Comparison of ENCODE assay signal across 1 cellular context in the genomic region with DNA sequence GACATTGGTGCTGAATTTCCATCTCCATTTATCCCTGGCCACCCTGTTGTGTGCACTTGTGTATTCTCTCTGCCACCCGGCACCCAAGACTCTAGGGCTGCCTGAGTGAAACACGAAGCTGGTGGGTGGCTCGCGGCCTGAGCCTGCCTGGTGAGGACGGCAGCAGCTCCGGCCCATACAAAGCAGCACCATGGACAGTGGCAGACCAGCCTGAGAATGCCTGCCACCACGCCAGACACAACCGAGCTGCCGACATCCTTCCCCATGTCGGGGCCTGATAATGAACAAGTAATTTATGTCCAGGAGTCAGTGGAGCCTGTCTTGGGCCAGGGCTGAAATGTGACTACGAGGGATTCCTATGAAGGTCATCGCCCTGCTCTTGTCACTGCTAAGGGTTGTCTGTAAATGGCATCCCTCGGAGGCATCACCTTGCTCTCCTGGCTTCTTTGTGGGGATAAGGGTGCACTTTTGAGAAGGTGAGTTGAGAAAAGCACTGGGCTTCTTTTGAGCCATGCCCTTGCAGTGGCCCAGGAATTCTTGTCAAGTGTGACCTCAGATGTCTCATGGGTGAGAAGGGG.
TF ChIP-seq lines count a peak whose summit lies in the region.

No MANE protein-coding gene starts in this region.

TF ChIP-seq in HepG2, 621 proteins besides CTCF, POLR2A, EP300 and RAD21 (continued from another document and continues in another):
- TF ChIP-seq, protein P1, sequence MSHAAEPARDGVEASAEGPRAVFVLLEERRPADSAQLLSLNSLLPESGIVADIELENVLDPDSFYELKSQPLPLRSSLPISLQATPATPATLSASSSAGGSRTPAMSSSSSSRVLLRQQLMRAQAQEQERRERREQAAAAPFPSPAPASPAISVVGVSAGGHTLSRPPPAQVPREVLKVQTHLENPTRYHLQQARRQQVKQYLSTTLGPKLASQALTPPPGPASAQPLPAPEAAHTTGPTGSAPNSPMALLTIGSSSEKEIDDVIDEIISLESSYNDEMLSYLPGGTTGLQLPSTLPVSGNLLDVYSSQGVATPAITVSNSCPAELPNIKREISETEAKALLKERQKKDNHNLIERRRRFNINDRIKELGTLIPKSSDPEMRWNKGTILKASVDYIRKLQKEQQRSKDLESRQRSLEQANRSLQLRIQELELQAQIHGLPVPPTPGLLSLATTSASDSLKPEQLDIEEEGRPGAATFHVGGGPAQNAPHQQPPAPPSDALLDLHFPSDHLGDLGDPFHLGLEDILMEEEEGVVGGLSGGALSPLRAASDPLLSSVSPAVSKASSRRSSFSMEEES (CRISPR knock-in tag; IDR thresholded peaks at IDR 0.05), result peak; percentile 70
- peak; percentile 78 for TF ChIP-seq ZNF605 (CRISPR knock-in tag; IDR thresholded peaks at IDR 0.05)
- TF ChIP-seq, protein P2, sequence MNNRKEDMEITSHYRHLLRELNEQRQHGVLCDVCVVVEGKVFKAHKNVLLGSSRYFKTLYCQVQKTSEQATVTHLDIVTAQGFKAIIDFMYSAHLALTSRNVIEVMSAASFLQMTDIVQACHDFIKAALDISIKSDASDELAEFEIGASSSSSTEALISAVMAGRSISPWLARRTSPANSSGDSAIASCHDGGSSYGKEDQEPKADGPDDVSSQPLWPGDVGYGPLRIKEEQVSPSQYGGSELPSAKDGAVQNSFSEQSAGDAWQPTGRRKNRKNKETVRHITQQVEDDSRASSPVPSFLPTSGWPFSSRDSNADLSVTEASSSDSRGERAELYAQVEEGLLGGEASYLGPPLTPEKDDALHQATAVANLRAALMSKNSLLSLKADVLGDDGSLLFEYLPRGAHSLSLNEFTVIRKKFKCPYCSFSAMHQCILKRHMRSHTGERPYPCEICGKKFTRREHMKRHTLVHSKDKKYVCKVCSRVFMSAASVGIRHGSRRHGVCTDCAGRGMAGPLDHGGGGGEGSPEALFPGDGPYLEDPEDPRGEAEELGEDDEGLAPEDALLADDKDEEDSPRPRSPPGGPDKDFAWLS (CRISPR knock-in tag; IDR thresholded peaks at IDR 0.05; ENCODE audit: borderline replicate concordance), result no peak
- peak; percentile 27; the same call in 1 of the 2 replicates for TF ChIP-seq ZNF891 (CRISPR knock-in tag; IDR thresholded peaks at IDR 0.05)
- TF ChIP-seq, protein P3, sequence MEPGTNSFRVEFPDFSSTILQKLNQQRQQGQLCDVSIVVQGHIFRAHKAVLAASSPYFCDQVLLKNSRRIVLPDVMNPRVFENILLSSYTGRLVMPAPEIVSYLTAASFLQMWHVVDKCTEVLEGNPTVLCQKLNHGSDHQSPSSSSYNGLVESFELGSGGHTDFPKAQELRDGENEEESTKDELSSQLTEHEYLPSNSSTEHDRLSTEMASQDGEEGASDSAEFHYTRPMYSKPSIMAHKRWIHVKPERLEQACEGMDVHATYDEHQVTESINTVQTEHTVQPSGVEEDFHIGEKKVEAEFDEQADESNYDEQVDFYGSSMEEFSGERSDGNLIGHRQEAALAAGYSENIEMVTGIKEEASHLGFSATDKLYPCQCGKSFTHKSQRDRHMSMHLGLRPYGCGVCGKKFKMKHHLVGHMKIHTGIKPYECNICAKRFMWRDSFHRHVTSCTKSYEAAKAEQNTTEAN (CRISPR knock-in tag; conservative IDR thresholded peaks at IDR 0.05), result peak; percentile 72; the same call in 1 of the 2 replicates
- TF ChIP-seq, protein P4, sequence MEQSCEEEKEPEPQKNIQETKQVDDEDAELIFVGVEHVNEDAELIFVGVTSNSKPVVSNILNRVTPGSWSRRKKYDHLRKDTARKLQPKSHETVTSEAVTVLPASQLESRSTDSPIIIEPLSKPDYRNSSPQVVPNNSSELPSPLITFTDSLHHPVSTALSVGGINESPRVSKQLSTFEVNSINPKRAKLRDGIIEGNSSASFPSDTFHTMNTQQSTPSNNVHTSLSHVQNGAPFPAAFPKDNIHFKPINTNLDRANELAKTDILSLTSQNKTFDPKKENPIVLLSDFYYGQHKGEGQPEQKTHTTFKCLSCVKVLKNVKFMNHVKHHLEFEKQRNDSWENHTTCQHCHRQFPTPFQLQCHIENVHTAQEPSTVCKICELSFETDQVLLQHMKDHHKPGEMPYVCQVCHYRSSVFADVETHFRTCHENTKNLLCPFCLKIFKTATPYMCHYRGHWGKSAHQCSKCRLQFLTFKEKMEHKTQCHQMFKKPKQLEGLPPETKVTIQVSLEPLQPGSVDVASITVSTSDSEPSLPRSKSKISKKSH (CRISPR knock-in tag; IDR thresholded peaks at IDR 0.05; ENCODE audit: borderline replicate concordance), result no peak; the same call in 1 of the 2 replicates
- TF ChIP-seq, protein P5, sequence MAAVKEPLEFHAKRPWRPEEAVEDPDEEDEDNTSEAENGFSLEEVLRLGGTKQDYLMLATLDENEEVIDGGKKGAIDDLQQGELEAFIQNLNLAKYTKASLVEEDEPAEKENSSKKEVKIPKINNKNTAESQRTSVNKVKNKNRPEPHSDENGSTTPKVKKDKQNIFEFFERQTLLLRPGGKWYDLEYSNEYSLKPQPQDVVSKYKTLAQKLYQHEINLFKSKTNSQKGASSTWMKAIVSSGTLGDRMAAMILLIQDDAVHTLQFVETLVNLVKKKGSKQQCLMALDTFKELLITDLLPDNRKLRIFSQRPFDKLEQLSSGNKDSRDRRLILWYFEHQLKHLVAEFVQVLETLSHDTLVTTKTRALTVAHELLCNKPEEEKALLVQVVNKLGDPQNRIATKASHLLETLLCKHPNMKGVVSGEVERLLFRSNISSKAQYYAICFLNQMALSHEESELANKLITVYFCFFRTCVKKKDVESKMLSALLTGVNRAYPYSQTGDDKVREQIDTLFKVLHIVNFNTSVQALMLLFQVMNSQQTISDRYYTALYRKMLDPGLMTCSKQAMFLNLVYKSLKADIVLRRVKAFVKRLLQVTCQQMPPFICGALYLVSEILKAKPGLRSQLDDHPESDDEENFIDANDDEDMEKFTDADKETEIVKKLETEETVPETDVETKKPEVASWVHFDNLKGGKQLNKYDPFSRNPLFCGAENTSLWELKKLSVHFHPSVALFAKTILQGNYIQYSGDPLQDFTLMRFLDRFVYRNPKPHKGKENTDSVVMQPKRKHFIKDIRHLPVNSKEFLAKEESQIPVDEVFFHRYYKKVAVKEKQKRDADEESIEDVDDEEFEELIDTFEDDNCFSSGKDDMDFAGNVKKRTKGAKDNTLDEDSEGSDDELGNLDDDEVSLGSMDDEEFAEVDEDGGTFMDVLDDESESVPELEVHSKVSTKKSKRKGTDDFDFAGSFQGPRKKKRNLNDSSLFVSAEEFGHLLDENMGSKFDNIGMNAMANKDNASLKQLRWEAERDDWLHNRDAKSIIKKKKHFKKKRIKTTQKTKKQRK (IDR thresholded peaks at IDR 0.05; ENCODE audit: low read length), result no peak
- TF ChIP-seq HMG20A (CRISPR knock-in tag; IDR thresholded peaks at IDR 0.05; ENCODE audit: borderline replicate concordance), result no peak
- 0 out of 2 replicates have a peak, but pooled peaks have one; percentile 88 for TF ChIP-seq STAT5B (CRISPR knock-in tag; IDR thresholded peaks at IDR 0.05)
- TF ChIP-seq, protein P6, sequence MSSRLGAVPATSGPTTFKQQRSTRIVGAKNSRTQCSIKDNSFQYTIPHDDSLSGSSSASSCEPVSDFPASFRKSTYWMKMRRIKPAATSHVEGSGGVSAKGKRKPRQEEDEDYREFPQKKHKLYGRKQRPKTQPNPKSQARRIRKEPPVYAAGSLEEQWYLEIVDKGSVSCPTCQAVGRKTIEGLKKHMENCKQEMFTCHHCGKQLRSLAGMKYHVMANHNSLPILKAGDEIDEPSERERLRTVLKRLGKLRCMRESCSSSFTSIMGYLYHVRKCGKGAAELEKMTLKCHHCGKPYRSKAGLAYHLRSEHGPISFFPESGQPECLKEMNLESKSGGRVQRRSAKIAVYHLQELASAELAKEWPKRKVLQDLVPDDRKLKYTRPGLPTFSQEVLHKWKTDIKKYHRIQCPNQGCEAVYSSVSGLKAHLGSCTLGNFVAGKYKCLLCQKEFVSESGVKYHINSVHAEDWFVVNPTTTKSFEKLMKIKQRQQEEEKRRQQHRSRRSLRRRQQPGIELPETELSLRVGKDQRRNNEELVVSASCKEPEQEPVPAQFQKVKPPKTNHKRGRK (CRISPR knock-in tag; IDR thresholded peaks at IDR 0.05), result no peak
- TF ChIP-seq NR2F2 (IDR thresholded peaks at IDR 0.05; ENCODE audit: borderline replicate concordance, low read depth), result no peak
- TF ChIP-seq, protein P7, sequence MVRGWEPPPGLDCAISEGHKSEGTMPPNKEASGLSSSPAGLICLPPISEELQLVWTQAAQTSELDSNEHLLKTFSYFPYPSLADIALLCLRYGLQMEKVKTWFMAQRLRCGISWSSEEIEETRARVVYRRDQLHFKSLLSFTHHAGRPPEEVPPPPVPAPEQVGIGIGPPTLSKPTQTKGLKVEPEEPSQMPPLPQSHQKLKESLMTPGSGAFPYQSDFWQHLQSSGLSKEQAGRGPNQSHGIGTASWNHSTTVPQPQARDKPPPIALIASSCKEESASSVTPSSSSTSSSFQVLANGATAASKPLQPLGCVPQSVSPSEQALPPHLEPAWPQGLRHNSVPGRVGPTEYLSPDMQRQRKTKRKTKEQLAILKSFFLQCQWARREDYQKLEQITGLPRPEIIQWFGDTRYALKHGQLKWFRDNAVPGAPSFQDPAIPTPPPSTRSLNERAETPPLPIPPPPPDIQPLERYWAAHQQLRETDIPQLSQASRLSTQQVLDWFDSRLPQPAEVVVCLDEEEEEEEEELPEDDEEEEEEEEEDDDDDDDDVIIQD (CRISPR knock-in tag; IDR thresholded peaks at IDR 0.05; ENCODE audit: low read depth), result no peak
- TF ChIP-seq SALL1 (CRISPR knock-in tag; IDR thresholded peaks at IDR 0.05), result peak; percentile 85
- TF ChIP-seq ZNF564 (CRISPR knock-in tag; IDR thresholded peaks at IDR 0.05), result 0 out of 2 replicates have a peak, but pooled peaks have one; percentile 55
- TF ChIP-seq RARG (CRISPR knock-in tag; IDR thresholded peaks at IDR 0.05; ENCODE audit: low read depth), result no peak
- TF ChIP-seq XRCC5 (optimal IDR thresholded peaks at IDR 0.05; ENCODE audit: low read length), result peak; percentile 61
- TF ChIP-seq CENPX (CRISPR knock-in tag; IDR thresholded peaks at IDR 0.05), result no peak
- TF ChIP-seq NKX3-1 (CRISPR knock-in tag; IDR thresholded peaks at IDR 0.05), result peak; percentile 79
- TF ChIP-seq, protein P8, sequence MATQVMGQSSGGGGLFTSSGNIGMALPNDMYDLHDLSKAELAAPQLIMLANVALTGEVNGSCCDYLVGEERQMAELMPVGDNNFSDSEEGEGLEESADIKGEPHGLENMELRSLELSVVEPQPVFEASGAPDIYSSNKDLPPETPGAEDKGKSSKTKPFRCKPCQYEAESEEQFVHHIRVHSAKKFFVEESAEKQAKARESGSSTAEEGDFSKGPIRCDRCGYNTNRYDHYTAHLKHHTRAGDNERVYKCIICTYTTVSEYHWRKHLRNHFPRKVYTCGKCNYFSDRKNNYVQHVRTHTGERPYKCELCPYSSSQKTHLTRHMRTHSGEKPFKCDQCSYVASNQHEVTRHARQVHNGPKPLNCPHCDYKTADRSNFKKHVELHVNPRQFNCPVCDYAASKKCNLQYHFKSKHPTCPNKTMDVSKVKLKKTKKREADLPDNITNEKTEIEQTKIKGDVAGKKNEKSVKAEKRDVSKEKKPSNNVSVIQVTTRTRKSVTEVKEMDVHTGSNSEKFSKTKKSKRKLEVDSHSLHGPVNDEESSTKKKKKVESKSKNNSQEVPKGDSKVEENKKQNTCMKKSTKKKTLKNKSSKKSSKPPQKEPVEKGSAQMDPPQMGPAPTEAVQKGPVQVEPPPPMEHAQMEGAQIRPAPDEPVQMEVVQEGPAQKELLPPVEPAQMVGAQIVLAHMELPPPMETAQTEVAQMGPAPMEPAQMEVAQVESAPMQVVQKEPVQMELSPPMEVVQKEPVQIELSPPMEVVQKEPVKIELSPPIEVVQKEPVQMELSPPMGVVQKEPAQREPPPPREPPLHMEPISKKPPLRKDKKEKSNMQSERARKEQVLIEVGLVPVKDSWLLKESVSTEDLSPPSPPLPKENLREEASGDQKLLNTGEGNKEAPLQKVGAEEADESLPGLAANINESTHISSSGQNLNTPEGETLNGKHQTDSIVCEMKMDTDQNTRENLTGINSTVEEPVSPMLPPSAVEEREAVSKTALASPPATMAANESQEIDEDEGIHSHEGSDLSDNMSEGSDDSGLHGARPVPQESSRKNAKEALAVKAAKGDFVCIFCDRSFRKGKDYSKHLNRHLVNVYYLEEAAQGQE (IDR thresholded peaks at IDR 0.05; ENCODE audit: borderline replicate concordance in 1 of 2, low read depth in 1 of 2, low read length in 2 of 2), result peak; percentile 96 to 98
- TF ChIP-seq, protein P9, sequence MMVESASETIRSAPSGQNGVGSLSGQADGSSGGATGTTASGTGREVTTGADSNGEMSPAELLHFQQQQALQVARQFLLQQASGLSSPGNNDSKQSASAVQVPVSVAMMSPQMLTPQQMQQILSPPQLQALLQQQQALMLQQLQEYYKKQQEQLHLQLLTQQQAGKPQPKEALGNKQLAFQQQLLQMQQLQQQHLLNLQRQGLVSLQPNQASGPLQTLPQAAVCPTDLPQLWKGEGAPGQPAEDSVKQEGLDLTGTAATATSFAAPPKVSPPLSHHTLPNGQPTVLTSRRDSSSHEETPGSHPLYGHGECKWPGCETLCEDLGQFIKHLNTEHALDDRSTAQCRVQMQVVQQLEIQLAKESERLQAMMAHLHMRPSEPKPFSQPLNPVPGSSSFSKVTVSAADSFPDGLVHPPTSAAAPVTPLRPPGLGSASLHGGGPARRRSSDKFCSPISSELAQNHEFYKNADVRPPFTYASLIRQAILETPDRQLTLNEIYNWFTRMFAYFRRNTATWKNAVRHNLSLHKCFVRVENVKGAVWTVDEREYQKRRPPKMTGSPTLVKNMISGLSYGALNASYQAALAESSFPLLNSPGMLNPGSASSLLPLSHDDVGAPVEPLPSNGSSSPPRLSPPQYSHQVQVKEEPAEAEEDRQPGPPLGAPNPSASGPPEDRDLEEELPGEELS (CRISPR knock-in tag; IDR thresholded peaks at IDR 0.05), result 0 out of 2 replicates have a peak, but pooled peaks have one; percentile 7
- TF ChIP-seq BORCS8-MEF2B (CRISPR knock-in tag; IDR thresholded peaks at IDR 0.05), result peak; percentile 90
- TF ChIP-seq SP2 (CRISPR knock-in tag; IDR thresholded peaks at IDR 0.05), result no peak
- peak; percentile 62; the same call in 1 of the 2 replicates for TF ChIP-seq ZNF773 (CRISPR knock-in tag; IDR thresholded peaks at IDR 0.05; ENCODE audit: borderline replicate concordance)
- TF ChIP-seq BCL6 (CRISPR knock-in tag; IDR thresholded peaks at IDR 0.05), result peak; percentile 20; the same call in 1 of the 2 replicates
- no peak for TF ChIP-seq ZEB1 (IDR thresholded peaks at IDR 0.05; ENCODE audit: insufficient replicate concordance, low read depth)
- TF ChIP-seq ZNF451 (CRISPR knock-in tag; IDR thresholded peaks at IDR 0.05), result no peak
- TF ChIP-seq CBFB (CRISPR knock-in tag; IDR thresholded peaks at IDR 0.05), result no peak
- TF ChIP-seq, protein P10, sequence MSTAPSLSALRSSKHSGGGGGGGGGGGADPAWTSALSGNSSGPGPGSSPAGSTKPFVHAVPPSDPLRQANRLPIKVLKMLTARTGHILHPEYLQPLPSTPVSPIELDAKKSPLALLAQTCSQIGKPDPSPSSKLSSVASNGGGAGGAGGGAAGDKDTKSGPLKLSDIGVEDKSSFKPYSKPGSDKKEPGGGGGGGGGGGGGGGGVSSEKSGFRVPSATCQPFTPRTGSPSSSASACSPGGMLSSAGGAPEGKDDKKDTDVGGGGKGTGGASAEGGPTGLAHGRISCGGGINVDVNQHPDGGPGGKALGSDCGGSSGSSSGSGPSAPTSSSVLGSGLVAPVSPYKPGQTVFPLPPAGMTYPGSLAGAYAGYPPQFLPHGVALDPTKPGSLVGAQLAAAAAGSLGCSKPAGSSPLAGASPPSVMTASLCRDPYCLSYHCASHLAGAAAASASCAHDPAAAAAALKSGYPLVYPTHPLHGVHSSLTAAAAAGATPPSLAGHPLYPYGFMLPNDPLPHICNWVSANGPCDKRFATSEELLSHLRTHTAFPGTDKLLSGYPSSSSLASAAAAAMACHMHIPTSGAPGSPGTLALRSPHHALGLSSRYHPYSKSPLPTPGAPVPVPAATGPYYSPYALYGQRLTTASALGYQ (CRISPR knock-in tag; IDR thresholded peaks at IDR 0.05), result no peak
- peak; percentile 91 for TF ChIP-seq ZSCAN9 (CRISPR knock-in tag; IDR thresholded peaks at IDR 0.05; ENCODE audit: borderline replicate concordance)
- TF ChIP-seq GATA4 (IDR thresholded peaks at IDR 0.05; ENCODE audit: borderline replicate concordance, low read depth), result no peak
- TF ChIP-seq KLF15 (CRISPR knock-in tag; IDR thresholded peaks at IDR 0.05; ENCODE audit: borderline replicate concordance), result no peak
- TF ChIP-seq RCOR2 (CRISPR knock-in tag; IDR thresholded peaks at IDR 0.05), result no peak
- TF ChIP-seq NCOA2 (CRISPR knock-in tag; IDR thresholded peaks at IDR 0.05), result 0 out of 2 replicates have a peak, but pooled peaks have one; percentile 27
